Comparison of ENCODE assay signal across 15 cellular contexts in the genomic region with DNA sequence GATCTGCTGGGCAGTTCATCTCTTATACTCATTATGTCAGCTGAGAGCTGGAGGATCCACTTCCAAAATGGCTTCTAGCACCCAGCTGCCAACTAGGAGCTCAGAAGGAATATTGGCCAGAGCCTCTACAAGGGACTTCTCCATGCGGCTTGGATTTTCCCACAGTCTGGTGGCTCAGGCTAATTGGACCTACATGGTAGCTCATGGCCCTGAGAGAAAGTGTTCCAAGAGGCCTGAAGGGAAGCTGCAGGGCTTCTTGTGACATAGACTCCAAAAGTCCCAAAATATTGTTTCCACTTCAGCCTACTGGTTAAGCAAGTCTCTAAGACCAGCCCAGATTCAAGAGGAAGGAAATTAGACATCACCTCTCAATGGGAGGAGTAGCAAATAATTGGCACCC. TPM values are rescaled to one million over a fixed set of nuclear protein-coding genes. Genes with fewer than 3 reads are reported as not detected.
DNase-seq lines count a peak whose midpoint lies in the region; ATAC-seq and TF ChIP-seq lines count a peak whose summit lies in the region.
"Had no signal": no experiment of that assay in that cellular context is flagged by ENCODE, and none has a peak within 500 bp of the region (broad histone marks: within the 10 kb centered on the region; RNA-seq: fewer than 3 reads in every experiment).

No MANE protein-coding gene starts in this region.

- H3K4me1 ChIP-seq in BLaER1 treated with 17β-estradiol and CSF1 and Interleukin-3, amounts not matched to agents 10 nM and 100 nM, result peaks cover 22 to 71% (median 57%) of the 10 kb centered on the region in 10 experiments
- peaks cover 4 to 74% of the 10 kb centered on the region in 2 donors for H3K4me1 ChIP-seq in naive thymus-derived CD4-positive, alpha-beta T cell (ENCODE audit: control insufficient read depth in 2 of 2, insufficient read depth in 2 of 2, low read length in 2 of 2)
- H3K4me1 ChIP-seq in mucosa of descending colon (ENCODE audit: low read depth) (peaks cover 15% of the 10 kb centered on the region), Caco-2 (peaks cover 45% of the 10 kb centered on the region)

- H3K9me3 ChIP-seq in BLaER1 treated with 17β-estradiol and CSF1 and Interleukin-3, amounts not matched to agents 10 nM and 100 nM (replicated peaks in 1 of 11), result peaks cover 0 to 12% (median 0%) of the 10 kb centered on the region in 11 experiments; a peak in 1 of 22 replicates
- no peaks in the 10 kb centered on the region for H3K9me3 ChIP-seq in CD4-positive, alpha-beta T cell (ENCODE audit: control insufficient read depth, low read length)
- H3K9me3 ChIP-seq in naive thymus-derived CD4-positive, alpha-beta T cell (ENCODE audit: control insufficient read depth in 2 of 3, low read length in 3 of 3), result no peaks in the 10 kb centered on the region
- no peaks in the 10 kb centered on the region for H3K9me3 ChIP-seq in mucosa of descending colon
- no peaks in the 10 kb centered on the region for H3K9me3 ChIP-seq in Caco-2
- H3K9me3 ChIP-seq: HAP-1 had no signal

- no TSS peak for BruUV-seq in Caco-2 (replicated peaks; lab: Mats Ljungman, UMichigan)

- no peak for DNase-seq in CD4-positive, alpha-beta T cell
- DNase-seq in T-cell (no peak), SIG-M5 (lab: John Stamatoyannopoulos, UW) (no peak), mucosa of descending colon (no peak), Caco-2 (no peak), DMS53 treated with DMSO at 0.1 percent for 48 hours (lab: John Stamatoyannopoulos, UW; ENCODE audit: unreplicated experiment) (no peak)
- DNase-seq in naive thymus-derived CD4-positive, alpha-beta T cell, result peak in 1 of 9 donors; percentile 12
- DNase-seq: CD4-positive, alpha-beta memory T cell; DMS 273 treated with DMSO at 0.1 percent for 48 hours; DMS79 treated with DMSO at 0.1 percent for 48 hours; GF-D8; GOT3 had no signal

- intact Hi-C loops in CD4-positive, alpha-beta T cell (cut with DNase I, micrococcal nuclease), result no loop called here
- intact Hi-C loops in naive thymus-derived CD4-positive, alpha-beta T cell (cut with micrococcal nuclease), result no loop called here
- intact Hi-C loops in mucosa of descending colon (cut with DNase I, micrococcal nuclease), result no loop called here
- intact Hi-C loops in Caco-2 (cut with micrococcal nuclease; ENCODE audit: unreplicated experiment), result no loop called here

- no peaks in the 10 kb centered on the region for H3K36me3 ChIP-seq in BLaER1 treated with 17β-estradiol and CSF1 and Interleukin-3, amounts not matched to agents 10 nM and 100 nM
- H3K36me3 ChIP-seq in naive thymus-derived CD4-positive, alpha-beta T cell (ENCODE audit: control insufficient read depth in 2 of 3, insufficient read depth in 3 of 3, low read length in 3 of 3), result no peaks in the 10 kb centered on the region
- H3K36me3 ChIP-seq in mucosa of descending colon (ENCODE audit: low read depth) (no peaks in the 10 kb centered on the region), Caco-2 (ENCODE audit: control insufficient read depth, insufficient read depth, low read length) (no peaks in the 10 kb centered on the region)
- H3K36me3 ChIP-seq: HAP-1 had no signal

- H4K20me1 ChIP-seq in BLaER1 treated with 17β-estradiol and CSF1 and Interleukin-3, amounts not matched to agents 10 nM and 100 nM, result no peaks in the 10 kb centered on the region

- no peak overlapping the region for H3K9ac ChIP-seq in BLaER1 treated with 17β-estradiol and CSF1 and Interleukin-3, amounts not matched to agents 10 nM and 100 nM

- no peaks in the 10 kb centered on the region for H3K9me3 Mint-ChIP-seq in CD4-positive, alpha-beta T cell
- H3K9me3 Mint-ChIP-seq in T-cell, result no peaks in the 10 kb centered on the region
- peaks cover 0 to 3% (median 0%) of the 10 kb centered on the region in 11 donors for H3K9me3 Mint-ChIP-seq in naive thymus-derived CD4-positive, alpha-beta T cell
- H3K9me3 Mint-ChIP-seq in Caco-2 (ENCODE audit: unreplicated experiment), result no peaks in the 10 kb centered on the region

- no peak overlapping the region for H3K27ac ChIP-seq in BLaER1 treated with 17β-estradiol and CSF1 and Interleukin-3, amounts not matched to agents 10 nM and 100 nM
- H3K27ac ChIP-seq in CD4-positive, alpha-beta T cell (ENCODE audit: low read depth, low read length), result peak overlapping the region; percentile 45
- peak overlapping the region; percentile 88 for H3K27ac ChIP-seq in naive thymus-derived CD4-positive, alpha-beta T cell (ENCODE audit: low read depth, low read length)
- H3K27ac ChIP-seq: C4-2B had no signal

- POLR2A ChIA-PET in CD4-positive, alpha-beta T cell (lab: Charles Lee), result interaction anchor here (1.3 kb wide), 1 partner anchor 31 kb away, joined by 3 read pairs; no protein-coding TSS in a partner anchor
- POLR2A ChIA-PET in T-cell (lab: Charles Lee), result interaction anchor here in 1 of 2 donors (0.5 kb wide), 1 partner anchor 71 kb away, joined by 3 read pairs; no protein-coding TSS in a partner anchor
- POLR2A ChIA-PET in naive thymus-derived CD4-positive, alpha-beta T cell (lab: Charles Lee), result interaction anchor here (2.0 to 13.8 kb wide), 5 partner anchors 6 to 234 kb away, joined by 6 to 347 read pairs (median 21); a partner anchor contains a TSS
- POLR2A ChIA-PET in Caco-2 (lab: Charles Lee), result no interaction called here

- H3K4me2 ChIP-seq in BLaER1 treated with 17β-estradiol and CSF1 and Interleukin-3, amounts not matched to agents 10 nM and 100 nM, result peak overlapping the region in 6 of 11 experiments; percentile 50 to 95 (median 87); a peak in 5 of 22 replicates

- peaks cover 24% of the 10 kb centered on the region for H3K27me3 Mint-ChIP-seq in CD4-positive, alpha-beta T cell
- H3K27me3 Mint-ChIP-seq in T-cell (peaks cover 5 to 27% of the 10 kb centered on the region in 2 donors), Caco-2 (ENCODE audit: insufficient read depth, unreplicated experiment) (peaks cover 19% of the 10 kb centered on the region)
- H3K27me3 Mint-ChIP-seq in naive thymus-derived CD4-positive, alpha-beta T cell, result peaks cover 0 to 37% (median 9%) of the 10 kb centered on the region in 5 donors

- H3K27me3 ChIP-seq in BLaER1 treated with 17β-estradiol and CSF1 and Interleukin-3, amounts not matched to agents 10 nM and 100 nM, result peaks cover 0 to 31% (median 0%) of the 10 kb centered on the region in 11 experiments; a peak in 7 of 22 replicates
- H3K27me3 ChIP-seq in CD4-positive, alpha-beta T cell (ENCODE audit: control insufficient read depth, insufficient read depth, low read length), result peaks cover 19% of the 10 kb centered on the region
- peaks cover 0 to 3% of the 10 kb centered on the region in 2 donors for H3K27me3 ChIP-seq in naive thymus-derived CD4-positive, alpha-beta T cell (ENCODE audit: control insufficient read depth in 2 of 2, insufficient read depth in 2 of 2, low read length in 2 of 2)
- peaks cover 4% of the 10 kb centered on the region for H3K27me3 ChIP-seq in Caco-2 (replicated peaks; ENCODE audit: control insufficient read depth, insufficient read depth, low read length)

- H3K27ac Mint-ChIP-seq in CD4-positive, alpha-beta T cell, result peak overlapping the region; percentile 96
- peak overlapping the region; percentile 98 to 99 for H3K27ac Mint-ChIP-seq in T-cell
- H3K27ac Mint-ChIP-seq in naive thymus-derived CD4-positive, alpha-beta T cell, result peak overlapping the region in 8 of 9 donors; percentile 99 to 100 (median 99)
- H3K27ac Mint-ChIP-seq in Caco-2 (ENCODE audit: unreplicated experiment), result no peak overlapping the region

- H3K4me1 Mint-ChIP-seq in CD4-positive, alpha-beta T cell (ENCODE audit: low read depth), result peaks cover 85% of the 10 kb centered on the region
- H3K4me1 Mint-ChIP-seq in T-cell (peaks cover 76 to 88% (median 85%) of the 10 kb centered on the region in 3 donors), Caco-2 (ENCODE audit: low read depth, unreplicated experiment) (peaks cover 16% of the 10 kb centered on the region)
- H3K4me1 Mint-ChIP-seq in naive thymus-derived CD4-positive, alpha-beta T cell, result peaks cover 37 to 84% (median 78%) of the 10 kb centered on the region in 7 donors

- CTCF ChIA-PET in CD4-positive, alpha-beta T cell (lab: Charles Lee), result no interaction called here
- CTCF ChIA-PET in T-cell (lab: Charles Lee), result interaction anchor here in 1 of 2 donors (0.6 kb wide), 1 partner anchor 9 kb away, joined by 3 read pairs; no protein-coding TSS in a partner anchor
- CTCF ChIA-PET in naive thymus-derived CD4-positive, alpha-beta T cell (lab: Charles Lee), result interaction anchor here (1.3 to 3.1 kb wide), 3 partner anchors 29 to 180 kb away, joined by 3 to 17 read pairs (median 4); no protein-coding TSS in a partner anchor
- CTCF ChIA-PET in Caco-2 (lab: Charles Lee), result no interaction called here

- no peak for ATAC-seq in CD4-positive, alpha-beta T cell (ENCODE audit: poor library complexity)
- ATAC-seq in T-cell (replicated peaks in 1 of 4) (no peak), mucosa of descending colon (no peak)
- no peak for ATAC-seq in naive thymus-derived CD4-positive, alpha-beta T cell

- peaks cover 8% of the 10 kb centered on the region for H3K36me3 Mint-ChIP-seq in CD4-positive, alpha-beta T cell (ENCODE audit: low read depth)
- H3K36me3 Mint-ChIP-seq in T-cell (no peaks in the 10 kb centered on the region), Caco-2 (ENCODE audit: insufficient read depth, unreplicated experiment) (no peaks in the 10 kb centered on the region)
- H3K36me3 Mint-ChIP-seq in naive thymus-derived CD4-positive, alpha-beta T cell, result peaks cover 0 to 2% (median 0%) of the 10 kb centered on the region in 5 donors

- H3K4me3 Mint-ChIP-seq in CD4-positive, alpha-beta T cell, result no peak overlapping the region
- H3K4me3 Mint-ChIP-seq in T-cell (peak overlapping the region in 1 of 3 donors; percentile 94), Caco-2 (ENCODE audit: unreplicated experiment) (no peak overlapping the region)
- H3K4me3 Mint-ChIP-seq in naive thymus-derived CD4-positive, alpha-beta T cell, result peak overlapping the region in 6 of 10 donors; percentile 14 to 85 (median 40)

- TF ChIP-seq CTCF in CD4-positive, alpha-beta T cell (IDR thresholded peaks at IDR 0.05), result no peak
- TF ChIP-seq CTCF in mucosa of descending colon (IDR thresholded peaks at IDR 0.05) (no peak), Caco-2 (IDR thresholded peaks at IDR 0.05; ENCODE audit: insufficient read depth in 1 of 2, low read depth in 1 of 2, low read length in 1 of 2, severe bottlenecking in 1 of 2, unreplicated experiment in 1 of 2) (no peak)

- no peak overlapping the region for H3K4me3 ChIP-seq in BLaER1 treated with 17β-estradiol and CSF1 and Interleukin-3, amounts not matched to agents 10 nM and 100 nM
- peak overlapping the region; percentile 8 for H3K4me3 ChIP-seq in naive thymus-derived CD4-positive, alpha-beta T cell (ENCODE audit: low read length)
- no peak overlapping the region for H3K4me3 ChIP-seq in mucosa of descending colon
- H3K4me3 ChIP-seq in Caco-2 (ENCODE audit: low read depth, low read length), result no peak overlapping the region
- H3K4me3 ChIP-seq: HAP-1 had no signal

RNA-seq across cellular contexts. Expression of a gene that starts 6.7 kb away (rescaled TPM):
- total RNA-seq in CD4-positive, alpha-beta T cell, result 10 to 100 TPM; 12.5 to 12.7 TPM
- total RNA-seq in T-cell (10 to 100 TPM in 4 of 5 donors, 1 to 10 TPM in 1; 9.2 to 82.3 (median 64.6) TPM), mucosa of descending colon (under 1 TPM in 2 of 3 donors, not detected in 1; 0.14 to 0.32 TPM), Caco-2 (2022) (0.28 and 0.32 TPM in 2 replicates)
- total RNA-seq in naive thymus-derived CD4-positive, alpha-beta T cell, result 100 to 1,000 TPM in 2 of 5 experiments, 10 to 100 TPM in 2, under 1 TPM in 1; 0.12 to 169 (median 31.4) TPM
- 10 to 100 TPM; 65.1 to 67.1 TPM for polyA plus RNA-seq in naive thymus-derived CD4-positive, alpha-beta T cell

Comparison
In these comparisons a context has a peak if more than half of its experiments do, and no peak if none do; other contexts are left out.
1. H3K27ac ChIP-seq: peak in CD4-positive, alpha-beta T cell (single experiment) and naive thymus-derived CD4-positive, alpha-beta T cell (single experiment); none in BLaER1 treated with 17β-estradiol and CSF1 and Interleukin-3, amounts not matched to agents 10 nM and 100 nM (0 of 11).
2. H3K4me3 Mint-ChIP-seq: peak in naive thymus-derived CD4-positive, alpha-beta T cell (6 of 10); none in CD4-positive, alpha-beta T cell (single experiment) and Caco-2 (single experiment).